8 cellular contexts compared by ENCODE assay signal in genomic region chr6:134373282-134373922, GRCh38. TPM values are rescaled to one million over a fixed set of nuclear protein-coding genes. Genes with fewer than 3 reads are reported as not detected.
DNase-seq lines count a peak whose midpoint lies in the region; ATAC-seq lines count a peak whose summit lies in the region.

No MANE protein-coding gene starts in this region.

- no peaks in the 10 kb centered on the region for H3K36me3 ChIP-seq in naive thymus-derived CD4-positive, alpha-beta T cell (ENCODE audit: control insufficient read depth in 2 of 3, insufficient read depth in 3 of 3, low read length in 3 of 3)

- H3K9me3 ChIP-seq in naive thymus-derived CD4-positive, alpha-beta T cell (ENCODE audit: control insufficient read depth in 2 of 3, low read length in 3 of 3), result no peaks in the 10 kb centered on the region

- H3K36me3 Mint-ChIP-seq in activated CD4-positive, alpha-beta T cell treated with anti-CD3 and anti-CD28 coated beads for 36 hours (ENCODE audit: low read depth), result no peaks in the 10 kb centered on the region
- H3K36me3 Mint-ChIP-seq in naive thymus-derived CD4-positive, alpha-beta T cell, result peaks cover 0 to 8% (median 0%) of the 10 kb centered on the region in 5 donors

- H3K4me3 ChIP-seq in naive thymus-derived CD4-positive, alpha-beta T cell (ENCODE audit: low read length), result no peak overlapping the region

- H3K27me3 ChIP-seq in naive thymus-derived CD4-positive, alpha-beta T cell (ENCODE audit: control insufficient read depth in 2 of 2, insufficient read depth in 2 of 2, low read length in 2 of 2), result no peaks in the 10 kb centered on the region

- H3K27ac ChIP-seq in naive thymus-derived CD4-positive, alpha-beta T cell (ENCODE audit: low read depth, low read length), result no peak overlapping the region

- no peaks in the 10 kb centered on the region for H3K9me3 Mint-ChIP-seq in activated CD4-positive, alpha-beta T cell treated with anti-CD3 and anti-CD28 coated beads for 36 hours (ENCODE audit: low read depth)
- no peaks in the 10 kb centered on the region for H3K9me3 Mint-ChIP-seq in naive thymus-derived CD4-positive, alpha-beta T cell

- POLR2A ChIA-PET in activated CD4-positive, alpha-beta T cell treated with anti-CD3 and anti-CD28 coated beads for 36 hours (lab: Charles Lee), result interaction anchor here (0.6 kb wide), 1 partner anchor 109 kb away, joined by 4 read pairs; no protein-coding TSS in a partner anchor
- POLR2A ChIA-PET in naive thymus-derived CD4-positive, alpha-beta T cell (lab: Charles Lee), result interaction anchor here (0.6 to 0.7 kb wide), 3 partner anchors 22 to 220 kb away, joined by 3 to 4 read pairs (median 3); no protein-coding TSS in a partner anchor

- peak overlapping the region; percentile 39 for H3K27ac Mint-ChIP-seq in activated CD4-positive, alpha-beta T cell treated with anti-CD3 and anti-CD28 coated beads for 36 hours
- H3K27ac Mint-ChIP-seq in naive thymus-derived CD4-positive, alpha-beta T cell, result peak overlapping the region in 6 of 9 donors; percentile 20 to 92 (median 82)

- peak; percentile 45 for DNase-seq in activated CD4-positive, alpha-beta T cell treated with anti-CD3 and anti-CD28 coated beads for 36 hours
- DNase-seq in activated CD4-positive, alpha-beta T cell treated with anti-CD3 and anti-CD28 coated beads for 1 hour, result no peak
- peak; percentile 99 for DNase-seq in NOMO-1 treated with DMSO at 0.1 percent for 48 hours (lab: John Stamatoyannopoulos, UW; ENCODE audit: unreplicated experiment)
- peak; percentile 77 for DNase-seq in dedifferentiated amniotic fluid mesenchymal stem cell (ENCODE audit: extremely low spot score)
- no peak for DNase-seq in naive thymus-derived CD4-positive, alpha-beta T cell
- DNase-seq in SHP77 (lab: John Stamatoyannopoulos, UW), result no peak
- no peak for DNase-seq in NCI-H2171 (lab: John Stamatoyannopoulos, UW)

- H3K4me1 ChIP-seq in naive thymus-derived CD4-positive, alpha-beta T cell (ENCODE audit: control insufficient read depth in 2 of 2, insufficient read depth in 2 of 2, low read length in 2 of 2), result peaks cover 0 to 14% of the 10 kb centered on the region in 2 donors

- no peaks in the 10 kb centered on the region for H3K27me3 Mint-ChIP-seq in activated CD4-positive, alpha-beta T cell treated with anti-CD3 and anti-CD28 coated beads for 36 hours
- H3K27me3 Mint-ChIP-seq in naive thymus-derived CD4-positive, alpha-beta T cell, result no peaks in the 10 kb centered on the region

- peak; percentile 78 for ATAC-seq in activated CD4-positive, alpha-beta T cell treated with anti-CD3 and anti-CD28 coated beads for 36 hours
- ATAC-seq in HG02642 (IDR thresholded peaks at IDR 0.05; ENCODE audit: poor library complexity, unreplicated experiment), result peak; percentile 87
- ATAC-seq in naive thymus-derived CD4-positive, alpha-beta T cell, result peak; percentile 71

- CTCF ChIA-PET in activated CD4-positive, alpha-beta T cell treated with anti-CD3 and anti-CD28 coated beads for 36 hours (lab: Charles Lee), result interaction anchor here (0.6 to 2.0 kb wide), 8 partner anchors 21 to 247 kb away, joined by 3 to 8 read pairs (median 3); no protein-coding TSS in a partner anchor
- CTCF ChIA-PET in naive thymus-derived CD4-positive, alpha-beta T cell (lab: Charles Lee), result interaction anchor here (0.5 to 1.1 kb wide), 2 partner anchors 249 to 267 kb away, joined by 3 read pairs; no protein-coding TSS in a partner anchor

- no peak overlapping the region for H3K4me3 Mint-ChIP-seq in activated CD4-positive, alpha-beta T cell treated with anti-CD3 and anti-CD28 coated beads for 36 hours
- H3K4me3 Mint-ChIP-seq in naive thymus-derived CD4-positive, alpha-beta T cell, result peak overlapping the region in 5 of 10 donors; percentile 19 to 71 (median 38)

- intact Hi-C loops in activated CD4-positive, alpha-beta T cell treated with anti-CD3 and anti-CD28 coated beads for 36 hours (cut with DNase I, micrococcal nuclease), result loop anchor here in 1 of 2 experiments (2.0 kb wide), 1 partner anchor 127 kb away; no protein-coding TSS in a partner anchor
- intact Hi-C loops in naive thymus-derived CD4-positive, alpha-beta T cell (cut with micrococcal nuclease), result loop anchor here (2.0 to 5.0 kb wide), 3 partner anchors 63 to 199 kb away; no protein-coding TSS in a partner anchor

- H3K4me1 Mint-ChIP-seq in activated CD4-positive, alpha-beta T cell treated with anti-CD3 and anti-CD28 coated beads for 36 hours, result peaks cover 21% of the 10 kb centered on the region
- peaks cover 17 to 42% (median 37%) of the 10 kb centered on the region in 7 donors for H3K4me1 Mint-ChIP-seq in naive thymus-derived CD4-positive, alpha-beta T cell

RNA-seq across cellular contexts. Expression of gene SGK1, which starts 55.5 kb away (rescaled TPM):
- total RNA-seq in activated CD4-positive, alpha-beta T cell treated with anti-CD3 and anti-CD28 coated beads for 36 hours, result 10 to 100 TPM; 13.1 to 13.5 TPM
- 100 to 1,000 TPM in 2 of 5 experiments, 10 to 100 TPM in 3; 16.4 to 443 (median 32.4) TPM for total RNA-seq in naive thymus-derived CD4-positive, alpha-beta T cell
- 1 to 10 TPM; 6.9 to 8.0 TPM for polyA plus RNA-seq in naive thymus-derived CD4-positive, alpha-beta T cell

Comparison
In these comparisons a context has a peak if more than half of its experiments do, and no peak if none do; other contexts are left out.
1. DNase-seq: peak in activated CD4-positive, alpha-beta T cell treated with anti-CD3 and anti-CD28 coated beads for 36 hours (single experiment), NOMO-1 treated with DMSO at 0.1 percent for 48 hours (single experiment) and dedifferentiated amniotic fluid mesenchymal stem cell (single experiment); none in activated CD4-positive, alpha-beta T cell treated with anti-CD3 and anti-CD28 coated beads for 1 hour (single experiment), naive thymus-derived CD4-positive, alpha-beta T cell (0 of 9), SHP77 (0 of 2) and NCI-H2171 (single experiment).
2. Peak in every context shown above with its lines, with median percentiles within 50 percentile points of each other: ATAC-seq.